Comparison of ENCODE assay signal across 13 cellular contexts in genomic region chr4:89245459-89245858, GRCh38.
A peak's percentile ranks its signal among the peaks of the same experiment; 100 is the strongest.
DNase-seq lines count a peak whose midpoint lies in the region; ATAC-seq, FAIRE-seq and TF ChIP-seq lines count a peak whose summit lies in the region.
"Had no signal": no experiment of that assay in that cellular context is flagged by ENCODE, and none has a peak within 500 bp of the region (broad histone marks: within the 10 kb centered on the region; RNA-seq: fewer than 3 reads in every experiment).

No MANE protein-coding gene starts in this region.

- DNase-seq in natural killer cell: no peak
- no peak for DNase-seq in natural killer cell treated with Interleukin-12 subunit alpha and Interleukin-12 subunit beta and Interleukin-15 and Interleukin-18, amount 100 ng/mL, for 72 hours (ENCODE audit: low spot score)
- peak; percentile 74 to 84 for DNase-seq in NCI-H524 (lab: John Stamatoyannopoulos, UW)
- peak; percentile 51 for DNase-seq in colonic mucosa
- no peak for DNase-seq in urothelium cell line (ENCODE audit: low spot score)
- DNase-seq in pons (ENCODE audit: low spot score): no peak
- DNase-seq in nucleus accumbens (lab: John Stamatoyannopoulos, UW): no peak
- DNase-seq: AML-193; amniotic stem cell; dermis blood vessel endothelial cell; psoas muscle; stimulated activated CD4-positive, alpha-beta T cell treated with anti-CD3 and anti-CD28 coated beads, Interleukin-1b, Interleukin-23, amount 100 ng/mL, for 48 hours had no signal

- TF ChIP-seq CTCF in natural killer cell (IDR thresholded peaks at IDR 0.05) (no peak), colonic mucosa (IDR thresholded peaks at IDR 0.05) (no peak)

- H3K36me3 ChIP-seq in colonic mucosa: no peaks in the 10 kb centered on the region

- H3K4me1 Mint-ChIP-seq in natural killer cell: peaks cover 20 to 26% of the 10 kb centered on the region in 2 donors
- H3K4me1 Mint-ChIP-seq in natural killer cell treated with Interleukin-12 subunit alpha and Interleukin-12 subunit beta and Interleukin-15 and Interleukin-18, amount 100 ng/mL, for 72 hours (ENCODE audit: low read depth in 2 of 2): peaks cover 21 to 24% of the 10 kb centered on the region in 2 donors

- H3K4me3 ChIP-seq in colonic mucosa: no peak overlapping the region
- H3K4me3 ChIP-seq: psoas muscle had no signal

- H3K4me3 Mint-ChIP-seq in natural killer cell: no peak overlapping the region
- H3K4me3 Mint-ChIP-seq in natural killer cell treated with Interleukin-12 subunit alpha and Interleukin-12 subunit beta and Interleukin-15 and Interleukin-18, amount 100 ng/mL, for 72 hours: no peak overlapping the region

- H3K9me3 Mint-ChIP-seq in natural killer cell: no peaks in the 10 kb centered on the region
- H3K9me3 Mint-ChIP-seq in natural killer cell treated with Interleukin-12 subunit alpha and Interleukin-12 subunit beta and Interleukin-15 and Interleukin-18, amount 100 ng/mL, for 72 hours: no peaks in the 10 kb centered on the region

- no peaks in the 10 kb centered on the region for H3K4me1 ChIP-seq in colonic mucosa
- H3K4me1 ChIP-seq: psoas muscle had no signal

- no peaks in the 10 kb centered on the region for H3K9me3 ChIP-seq in colonic mucosa
- H3K9me3 ChIP-seq: psoas muscle had no signal

- H3K9ac ChIP-seq in colonic mucosa (ENCODE audit: low read depth in 2 of 2, low read length in 2 of 2): no peak overlapping the region

- no peak for FAIRE-seq in urothelium cell line (lab: Jason Lieb, UNC)

- H3K27me3 ChIP-seq in colonic mucosa: no peaks in the 10 kb centered on the region

- peak overlapping the region; percentile 1 for H3K27ac ChIP-seq in colonic mucosa
- H3K27ac ChIP-seq: psoas muscle had no signal

- ATAC-seq in natural killer cell (no peak), HG03095 (IDR thresholded peaks at IDR 0.05; ENCODE audit: unreplicated experiment) (no peak)
- ATAC-seq in natural killer cell treated with Interleukin-12 subunit alpha and Interleukin-12 subunit beta and Interleukin-15 and Interleukin-18, amount 100 ng/mL, for 72 hours: no peak
- ATAC-seq: psoas muscle had no signal

- no peaks in the 10 kb centered on the region for H3K27me3 Mint-ChIP-seq in natural killer cell (ENCODE audit: low read depth in 2 of 2)
- no peaks in the 10 kb centered on the region for H3K27me3 Mint-ChIP-seq in natural killer cell treated with Interleukin-12 subunit alpha and Interleukin-12 subunit beta and Interleukin-15 and Interleukin-18, amount 100 ng/mL, for 72 hours

- intact Hi-C loops in natural killer cell (cut with micrococcal nuclease): no loop called here
- intact Hi-C loops in colonic mucosa (cut with DNase I): no loop called here

- H3K27ac Mint-ChIP-seq in natural killer cell: peak overlapping the region; percentile 62 to 92
- H3K27ac Mint-ChIP-seq in natural killer cell treated with Interleukin-12 subunit alpha and Interleukin-12 subunit beta and Interleukin-15 and Interleukin-18, amount 100 ng/mL, for 72 hours: peak overlapping the region in 1 of 2 donors; percentile 87

- peaks cover 10% of the 10 kb centered on the region for H3K36me3 Mint-ChIP-seq in natural killer cell
- H3K36me3 Mint-ChIP-seq in natural killer cell treated with Interleukin-12 subunit alpha and Interleukin-12 subunit beta and Interleukin-15 and Interleukin-18, amount 100 ng/mL, for 72 hours: peaks cover 15% of the 10 kb centered on the region

Comparison
In these comparisons a context has a peak if more than half of its experiments do, and no peak if none do; other contexts are left out.
1. DNase-seq: peak in NCI-H524 (2 of 2) and colonic mucosa (single experiment); none in natural killer cell (single experiment), natural killer cell treated with Interleukin-12 subunit alpha and Interleukin-12 subunit beta and Interleukin-15 and Interleukin-18, amount 100 ng/mL, for 72 hours (single experiment), urothelium cell line (single experiment), pons (single experiment) and nucleus accumbens (0 of 56).